8 cellular contexts compared by ENCODE assay signal in genomic region chr12:21485998-21486397, GRCh38.
"Had no signal": no experiment of that assay in that cellular context is flagged by ENCODE, and none has a peak within 500 bp of the region (broad histone marks: within the 10 kb centered on the region; RNA-seq: fewer than 3 reads in every experiment).

No MANE protein-coding gene starts in this region.

- H3K27ac ChIP-seq: HL-60 had no signal

- H3K4me3 ChIP-seq: GM23338 had no signal

- ATAC-seq: GM23338, HepG2 had no signal

- H2AFZ ChIP-seq: GM23338 had no signal

- DNase-seq: H9, HCEC 1CT, KG1 had no signal

- H3K4me2 ChIP-seq: GM23338 had no signal

- FAIRE-seq: H1, H54, HepG2 had no signal
